In genomic region chr1:185434721-185435120, GRCh38 we compare ENCODE assay signal across 34 cellular contexts.
"Had no signal": no experiment of that assay in that cellular context is flagged by ENCODE, and none has a peak within 500 bp of the region (broad histone marks: within the 10 kb centered on the region; RNA-seq: fewer than 3 reads in every experiment).

No MANE protein-coding gene starts in this region.

- H3K27ac ChIP-seq: KMS-11 had no signal

- H3K36me3 ChIP-seq: MG63 had no signal

- H3K9me3 ChIP-seq: MG63 had no signal

- H3K4me3 ChIP-seq: MG63 had no signal

- H3K9ac ChIP-seq: KMS-11 had no signal

- H3K4me2 ChIP-seq: KMS-11 had no signal

- DNase-seq: Karpas-422, Kasumi-1, MG63, MM.1S, MV-4-11, NCI-H1048, NCI-H1092, NCI-H1092 treated with DMSO at 0.1 percent for 48 hours, NCI-H1105, NCI-H1105 treated with DMSO at 0.1 percent for 48 hours, NCI-H1417, NCI-H1417 treated with DMSO at 0.1 percent for 48 hours, NCI-H1436, NCI-H1436 treated with DMSO at 0.1 percent for 48 hours, NCI-H146, NCI-H1694, NCI-H1694 treated with DMSO at 0.1 percent for 48 hours, NCI-H187, NCI-H187 treated with DMSO at 0.1 percent for 48 hours, NCI-H1930, NCI-H2029, NCI-H2029 treated with DMSO at 0.1 percent for 48 hours, NCI-H2081, NCI-H2081 treated with DMSO at 0.1 percent for 48 hours, NCI-H2107, NCI-H2171, NCI-H2227 treated with DMSO at 0.1 percent for 48 hours, NCI-H226, NCI-H345, NCI-H446, NCI-H446 treated with DMSO at 0.1 percent for 48 hours, NCI-H510A, NCI-H510A treated with DMSO at 0.1 percent for 48 hours had no signal

- H3K27me3 ChIP-seq: MG63 had no signal
